ENCODE assay signal across 26 cellular contexts in the genomic region with DNA sequence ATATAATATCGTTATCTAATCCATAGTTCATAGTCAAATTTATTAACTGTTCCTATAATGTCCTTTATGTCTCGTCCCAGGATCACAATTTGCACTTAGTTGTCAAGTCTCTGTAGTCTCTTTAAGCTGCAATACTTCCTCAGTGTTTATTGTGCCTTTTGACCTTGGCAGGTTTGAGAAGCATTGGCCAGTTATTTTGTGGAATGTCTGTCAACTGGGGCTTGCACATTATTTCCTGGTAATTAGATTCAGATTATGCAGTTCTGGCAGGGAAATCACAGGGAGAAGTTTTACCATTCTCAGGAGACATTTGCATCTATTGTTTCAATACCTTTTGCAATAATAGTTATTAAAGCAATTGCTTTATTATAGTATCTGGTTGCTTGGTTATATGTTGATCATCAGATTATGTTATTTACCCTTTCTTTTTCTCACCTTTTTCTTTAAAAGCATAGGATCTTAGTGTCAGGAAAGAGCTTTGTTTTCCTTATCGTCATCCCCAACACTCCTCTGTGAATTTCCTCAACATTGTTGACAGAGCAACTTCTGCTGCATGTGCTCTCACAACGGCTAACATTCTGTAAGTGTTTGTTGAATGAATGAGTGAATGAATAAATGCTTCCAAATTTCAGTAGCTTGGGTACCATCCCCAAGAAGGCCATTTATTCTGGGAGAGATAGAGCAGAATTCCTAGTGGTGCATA. TPM values are rescaled to one million over a fixed set of nuclear protein-coding genes. Genes with fewer than 3 reads are reported as not detected.
A peak's percentile ranks its signal among the peaks of the same experiment; 100 is the strongest.
DNase-seq lines count a peak whose midpoint lies in the region; ATAC-seq and TF ChIP-seq lines count a peak whose summit lies in the region.
"Had no signal": no experiment of that assay in that cellular context is flagged by ENCODE, and none has a peak within 500 bp of the region (broad histone marks: within the 10 kb centered on the region; RNA-seq: fewer than 3 reads in every experiment).

No MANE protein-coding gene starts in this region.

- H3K27me3 ChIP-seq in body of pancreas (no peaks in the 10 kb centered on the region), liver (ENCODE audit: control insufficient read depth in 4 of 4, insufficient read depth in 4 of 4, low read length in 3 of 4) (no peaks in the 10 kb centered on the region), suprapubic skin (no peaks in the 10 kb centered on the region)
- H3K27me3 ChIP-seq: brain microvascular endothelial cell, colonic mucosa, hepatocyte had no signal

- WGBS in body of pancreas, 2 donors: 12 to 16% methylated on average over 4 of the region's 4 CpGs
- WGBS in liver: 58% methylated on average over 4 of the region's 4 CpGs
- WGBS in suprapubic skin: 63% methylated on average over 4 of the region's 4 CpGs

- H3K4me3 ChIP-seq in body of pancreas (no peak overlapping the region), liver (ENCODE audit: low read depth in 1 of 3, low read length in 3 of 3) (no peak overlapping the region), suprapubic skin (no peak overlapping the region)
- H3K4me3 ChIP-seq: colonic mucosa, hepatocyte, lung had no signal

- intact Hi-C loops in body of pancreas (cut with DNase I): loop anchor here (5.0 kb wide), 1 partner anchor 155 kb away; no protein-coding TSS in a partner anchor

- no peak for TF ChIP-seq EP300 in suprapubic skin (IDR thresholded peaks at IDR 0.05)

- DNase-seq in NCI-H446 treated with DMSO at 0.1 percent for 48 hours (lab: John Stamatoyannopoulos, UW) (peak; percentile 22), body of pancreas (peak in 1 of 4 donors; percentile 40), suprapubic skin (ENCODE audit: low spot score in 2 of 2) (no peak), NCI-H2196 treated with DMSO at 0.1 percent for 48 hours (lab: John Stamatoyannopoulos, UW; ENCODE audit: unreplicated experiment) (no peak), activated T-cell treated with anti-CD3 and anti-CD28 coated beads for 4 hours (no peak)
- no peak for DNase-seq in stimulated activated naive CD4-positive, alpha-beta T cell treated with Interleukin-2 at 50 U/mL for 16 hours (lab: John Stamatoyannopoulos, UW)
- DNase-seq: activated B cell treated with CpG ODN at 0.5 μM for 24 hours; activated CD4-positive, alpha-beta T cell treated with anti-CD3 and anti-CD28 coated beads, Interleukin-2, amount 50 U/mL, for 4 hours; activated CD8-positive, alpha-beta memory T cell treated with anti-CD3 and anti-CD28 coated beads, Interleukin-2, amount 50 U/mL, for 4 hours; brain microvascular endothelial cell; CD4-positive, alpha-beta T cell; colonic mucosa; DMS153; GDM1; HCEC 1CT; NCI-H1417; NCI-H2107; NCI-H510A; RPMI8226; stimulated activated CD4-positive, alpha-beta T cell treated with anti-CD3 and anti-CD28 coated beads, Interleukin-4, amount 100 ng/mL, for 24 hours; T-helper 9 cell had no signal

- peak in 1 of 2 donors; percentile 22 for TF ChIP-seq RAD21 in liver (IDR thresholded peaks at IDR 0.05)

- H3K27ac ChIP-seq in body of pancreas: peak overlapping the region in 2 of 4 donors; percentile 12 to 71
- H3K27ac ChIP-seq in liver (ENCODE audit: low read depth in 1 of 2, low read length in 2 of 2): no peak overlapping the region
- peak overlapping the region; percentile 47 for H3K27ac ChIP-seq in suprapubic skin
- H3K27ac ChIP-seq: brain microvascular endothelial cell, colonic mucosa, hepatocyte had no signal

- peak; percentile 60 for ATAC-seq in body of pancreas

- no peak for TF ChIP-seq CTCF in body of pancreas (IDR thresholded peaks at IDR 0.05)
- TF ChIP-seq CTCF in liver (IDR thresholded peaks at IDR 0.05; ENCODE audit: low read depth, low read length, missing input control): no peak
- no peak for TF ChIP-seq CTCF in suprapubic skin (IDR thresholded peaks at IDR 0.05)

- H3K36me3 ChIP-seq in body of pancreas (replicated peaks in 1 of 2; ENCODE audit: insufficient read depth in 1 of 2, low read depth in 2 of 2) (no peaks in the 10 kb centered on the region), liver (ENCODE audit: control insufficient read depth in 4 of 4, insufficient read depth in 3 of 4, low read depth in 1 of 4, low read length in 3 of 4) (no peaks in the 10 kb centered on the region), suprapubic skin (no peaks in the 10 kb centered on the region)
- H3K36me3 ChIP-seq: brain microvascular endothelial cell, colonic mucosa had no signal

- H3K9me3 ChIP-seq in body of pancreas (no peaks in the 10 kb centered on the region), liver (ENCODE audit: control insufficient read depth in 4 of 4, low read length in 3 of 4) (no peaks in the 10 kb centered on the region), suprapubic skin (no peaks in the 10 kb centered on the region)
- H3K9me3 ChIP-seq: colonic mucosa had no signal

- TF ChIP-seq POLR2A in body of pancreas (IDR thresholded peaks at IDR 0.05) (no peak), suprapubic skin (IDR thresholded peaks at IDR 0.05) (no peak)

- no peak overlapping the region for H3K9ac ChIP-seq in liver (ENCODE audit: low read depth in 1 of 2, low read length in 2 of 2)

- H3K4me1 ChIP-seq in body of pancreas: peaks cover 47% of the 10 kb centered on the region
- H3K4me1 ChIP-seq in liver (ENCODE audit: control insufficient read depth in 4 of 4, insufficient read depth in 4 of 4, low read length in 3 of 4): peaks cover 0 to 16% (median 10%) of the 10 kb centered on the region in 4 donors
- peaks cover 64% of the 10 kb centered on the region for H3K4me1 ChIP-seq in suprapubic skin
- H3K4me1 ChIP-seq: colonic mucosa had no signal

TF ChIP-seq in liver, 16 proteins besides CTCF, POLR2A, EP300 and RAD21:
- TF ChIP-seq FOXA2 (IDR thresholded peaks at IDR 0.05): peak; percentile 19
- peak; percentile 53 for TF ChIP-seq NR2F2 (IDR thresholded peaks at IDR 0.05)
- TF ChIP-seq EGR1 (IDR thresholded peaks at IDR 0.05; ENCODE audit: low read depth in 2 of 2): no peak
- peak in 1 of 2 donors; percentile 20 for TF ChIP-seq RXRA (IDR thresholded peaks at IDR 0.05)
- TF ChIP-seq MAX (IDR thresholded peaks at IDR 0.05): peak; percentile 10
- no peak for TF ChIP-seq YY1 (IDR thresholded peaks at IDR 0.05)
- TF ChIP-seq HNF4G (IDR thresholded peaks at IDR 0.05): no peak
- peak in 1 of 2 donors; percentile 26 for TF ChIP-seq HNF4A (conservative IDR thresholded peaks at IDR 0.05)
TF ChIP-seq in liver: peak in this region for 5.

RNA-seq across cellular contexts. Expression of gene ART4, which starts 3.7 kb away (rescaled TPM):
- total RNA-seq in body of pancreas: 1 to 10 TPM; 1.3 to 3.1 TPM
- 10 to 100 TPM; 28.3 to 40.7 TPM for total RNA-seq in liver
- 10 to 100 TPM; 10.5 to 16.1 TPM for polyA plus RNA-seq in liver
- 1 to 10 TPM in 1 of 4 donors, under 1 TPM in 2, not detected in 1; 0.17 to 1.3 (median 0.42) TPM for total RNA-seq in suprapubic skin
- total RNA-seq: activated B cell treated with CpG ODN at 0.5 μM for 24 hours; activated T-helper 2 cell treated with anti-CD3 and anti-CD28 coated beads, Interferon-gamma antibody, Interleukin-2, Interleukin-4, amounts not matched to agents 10 μg/mL and 5 μg/mL and 100 μg/mL, durations not matched to agents 14 hours and 24 hours and 36 hours; CD4-positive, alpha-beta T cell; MCF 10A had no signal

RNA-seq across cellular contexts. Expression of gene SMCO3, which starts 33.0 kb away (rescaled TPM):
- total RNA-seq in body of pancreas (1 to 10 TPM; 1.3 to 4.3 TPM), liver (under 1 TPM; 0.59 to 0.93 TPM), suprapubic skin (not detected)
- under 1 TPM; 0.17 to 0.54 TPM for polyA plus RNA-seq in liver
- total RNA-seq: activated B cell treated with CpG ODN at 0.5 μM for 24 hours; activated T-helper 2 cell treated with anti-CD3 and anti-CD28 coated beads, Interferon-gamma antibody, Interleukin-2, Interleukin-4, amounts not matched to agents 10 μg/mL and 5 μg/mL and 100 μg/mL, durations not matched to agents 14 hours and 24 hours and 36 hours; CD4-positive, alpha-beta T cell; colonic mucosa; MCF 10A had no signal

RNA-seq across cellular contexts. Expression of gene MGP, which starts 38.6 kb away (rescaled TPM):
- total RNA-seq in body of pancreas (100 to 1,000 TPM; 162 to 228 TPM), liver (1 to 10 TPM in 1 of 2 donors, under 1 TPM in 1; 0.98 to 6.1 TPM), suprapubic skin (100 to 1,000 TPM in 1 of 4 donors, 10 to 100 TPM in 3; 43.5 to 135 (median 58.3) TPM)
- polyA plus RNA-seq in liver: 10 to 100 TPM; 16.0 to 20.7 TPM
- total RNA-seq: activated B cell treated with CpG ODN at 0.5 μM for 24 hours; activated T-helper 2 cell treated with anti-CD3 and anti-CD28 coated beads, Interferon-gamma antibody, Interleukin-2, Interleukin-4, amounts not matched to agents 10 μg/mL and 5 μg/mL and 100 μg/mL, durations not matched to agents 14 hours and 24 hours and 36 hours had no signal

RNA-seq across cellular contexts. Expression of gene C12orf60, which starts 43.6 kb away (rescaled TPM):
- total RNA-seq in body of pancreas (1 to 10 TPM in 1 of 2 donors, not detected in 1; 1.8 TPM), liver (1 to 10 TPM in 1 of 2 donors, under 1 TPM in 1; 0.50 to 1.5 TPM), suprapubic skin (under 1 TPM in 2 of 4 donors, not detected in 2; 0.31 to 0.83 TPM)
- 1 to 10 TPM in 1 of 2 donors, under 1 TPM in 1; 0.53 to 1.9 TPM for polyA plus RNA-seq in liver

RNA-seq across cellular contexts. Expression of gene WBP11, which starts 43.8 kb away (rescaled TPM):
- total RNA-seq in body of pancreas (10 to 100 TPM in 1 of 2 donors, 1 to 10 TPM in 1; 8.6 to 14.8 TPM), liver (10 to 100 TPM; 10.9 to 13.6 TPM), suprapubic skin (10 to 100 TPM; 16.7 to 24.4 (median 19.7) TPM)
- 10 to 100 TPM in 1 of 2 donors, 1 to 10 TPM in 1; 9.9 to 16.6 TPM for polyA plus RNA-seq in liver

Comparison
In these comparisons a context has a peak if more than half of its experiments do, and no peak if none do; other contexts are left out.
1. RNA of gene ART4, which starts 3.7 kb away (total RNA-seq): 28.3 to 40.7 TPM in liver; 1.3 to 3.1 TPM in body of pancreas and 0.17 to 1.3 TPM in suprapubic skin; every median in the first group is over 4 times any median in the second.
2. RNA of gene MGP, which starts 38.6 kb away (total RNA-seq): 162 to 228 TPM in body of pancreas and 43.5 to 135 TPM in suprapubic skin; 0.98 to 6.1 TPM in liver; every median in the first group is over 4 times any median in the second.